8 cellular contexts compared by ENCODE assay signal in the genomic region with DNA sequence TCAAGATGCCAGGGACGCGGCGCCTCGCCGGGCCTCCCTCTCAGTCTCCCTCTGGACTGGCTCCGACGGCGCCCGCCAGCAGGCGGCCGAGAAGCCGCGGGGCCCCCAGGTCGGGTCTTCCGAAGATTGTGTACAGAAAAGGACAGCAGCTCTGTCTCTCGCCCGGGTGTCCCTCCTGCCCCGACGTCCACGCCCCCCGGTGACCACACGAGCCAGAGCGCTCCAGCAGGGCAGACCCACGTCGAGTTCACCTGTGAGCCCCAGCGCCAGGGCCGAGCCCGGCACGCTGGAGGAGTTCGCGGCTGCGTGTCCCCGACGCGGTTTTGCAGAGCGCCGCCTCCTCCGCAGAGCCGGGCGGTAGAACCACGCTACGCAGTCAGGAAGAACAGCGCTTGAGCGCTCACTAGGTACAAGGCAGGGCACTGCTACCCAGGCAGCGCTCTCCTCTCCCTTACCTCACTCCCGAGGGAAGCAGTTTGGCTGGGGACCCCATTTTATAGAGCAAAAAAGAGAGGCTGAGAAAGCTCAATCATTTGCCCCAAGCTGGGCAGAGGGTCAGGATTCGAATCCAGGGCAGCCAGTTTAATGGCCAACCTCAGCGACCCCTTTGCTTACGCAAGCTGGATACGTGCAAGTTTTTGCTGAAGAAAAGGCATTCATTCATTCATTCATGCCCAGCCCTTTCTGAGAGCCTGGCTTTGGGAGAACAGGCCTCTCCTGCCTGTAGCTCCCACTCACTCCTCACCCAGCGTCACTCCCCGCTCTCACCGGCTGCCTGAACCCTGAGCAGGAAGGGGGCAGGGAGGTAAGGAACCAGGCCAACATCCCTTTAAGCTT.
DNase-seq lines count a peak whose midpoint lies in the region; ATAC-seq and TF ChIP-seq lines count a peak whose summit lies in the region.

No MANE protein-coding gene starts in this region.

- peak overlapping the region; percentile 97 for H3K27ac ChIP-seq in muscle layer of colon (ENCODE audit: low read depth, low read length)

- CTCF ChIA-PET in GM10248 (lab: Yijun Ruan, JAX), result interaction anchor here (1.0 to 2.0 kb wide), 5 partner anchors 9 to 412 kb away, joined by 3 to 6 read pairs (median 3); no protein-coding TSS in a partner anchor

- H3K4me3 ChIP-seq in muscle layer of colon (ENCODE audit: low read depth in 1 of 2, low read length in 2 of 2), result peak overlapping the region in 1 of 2 donors; percentile 58

- H3K27me3 Mint-ChIP-seq in stimulated activated naive CD8-positive, alpha-beta T cell treated with anti-CD3 and anti-CD28 coated beads, Interleukin-15, amount 100 ng/mL, for 72 hours, result peaks cover 35% of the 10 kb centered on the region

- H3K4me3 Mint-ChIP-seq in stimulated activated naive CD8-positive, alpha-beta T cell treated with anti-CD3 and anti-CD28 coated beads, Interleukin-15, amount 100 ng/mL, for 72 hours, result peak overlapping the region; percentile 96 to 98

- H3K27ac Mint-ChIP-seq in stimulated activated naive CD8-positive, alpha-beta T cell treated with anti-CD3 and anti-CD28 coated beads, Interleukin-15, amount 100 ng/mL, for 72 hours, result peak overlapping the region in 1 of 2 donors; percentile 63

- no peak for TF ChIP-seq POLR2A in GM18505 (IDR thresholded peaks at IDR 0.05; ENCODE audit: borderline replicate concordance, extremely low read depth, insufficient read depth, insufficient read length)

- H3K9me3 Mint-ChIP-seq in stimulated activated naive CD8-positive, alpha-beta T cell treated with anti-CD3 and anti-CD28 coated beads, Interleukin-15, amount 100 ng/mL, for 72 hours, result no peaks in the 10 kb centered on the region

- no peak overlapping the region for H3K9ac ChIP-seq in muscle layer of colon (ENCODE audit: low read length)

- no peaks in the 10 kb centered on the region for H3K27me3 ChIP-seq in muscle layer of colon (ENCODE audit: control insufficient read depth in 1 of 2, insufficient read depth in 2 of 2, low read length in 2 of 2)

- TF ChIP-seq CTCF in GM10248 (IDR thresholded peaks at IDR 0.05; ENCODE audit: control extremely low read depth, extremely low read depth, low read depth, missing control alignments), result no peak

- DNase-seq in GM10248 (ENCODE audit: extremely low spot score), result peak; percentile 44
- DNase-seq in NCI-H2196 treated with DMSO at 0.1 percent for 48 hours (lab: John Stamatoyannopoulos, UW; ENCODE audit: unreplicated experiment), result peak; percentile 31
- peak; percentile 64 for DNase-seq in activated CD4-positive, alpha-beta T cell treated with anti-CD3 and anti-CD28 coated beads, Interleukin-2, amount 50 U/mL, for 1 hour
- DNase-seq in effector CD4-positive, alpha-beta T cell, result peak; percentile 58
- peak; percentile 69 to 72 for DNase-seq in stimulated activated naive CD8-positive, alpha-beta T cell treated with anti-CD3 and anti-CD28 coated beads, Interleukin-15, amount 100 ng/mL, for 72 hours

- POLR2A ChIA-PET in GM10248 (lab: Yijun Ruan, JAX), result no interaction called here

- H3K9me3 ChIP-seq in muscle layer of colon (ENCODE audit: low read length), result no peaks in the 10 kb centered on the region

- peaks cover 28% of the 10 kb centered on the region for H3K4me1 ChIP-seq in muscle layer of colon (ENCODE audit: insufficient read depth, low read length)

- H3K36me3 ChIP-seq in muscle layer of colon (ENCODE audit: insufficient read depth, low read length), result no peaks in the 10 kb centered on the region

- peak; percentile 42 for ATAC-seq in stimulated activated naive CD8-positive, alpha-beta T cell treated with anti-CD3 and anti-CD28 coated beads, Interleukin-15, amount 100 ng/mL, for 72 hours
- ATAC-seq in GM21423 (IDR thresholded peaks at IDR 0.05; ENCODE audit: unreplicated experiment) (no peak), GM18505 (IDR thresholded peaks at IDR 0.05; ENCODE audit: unreplicated experiment) (no peak)

- peaks cover 44% of the 10 kb centered on the region for H3K4me1 Mint-ChIP-seq in stimulated activated naive CD8-positive, alpha-beta T cell treated with anti-CD3 and anti-CD28 coated beads, Interleukin-15, amount 100 ng/mL, for 72 hours
